ENCODE assay signal across 1 cellular context in the genomic region with DNA sequence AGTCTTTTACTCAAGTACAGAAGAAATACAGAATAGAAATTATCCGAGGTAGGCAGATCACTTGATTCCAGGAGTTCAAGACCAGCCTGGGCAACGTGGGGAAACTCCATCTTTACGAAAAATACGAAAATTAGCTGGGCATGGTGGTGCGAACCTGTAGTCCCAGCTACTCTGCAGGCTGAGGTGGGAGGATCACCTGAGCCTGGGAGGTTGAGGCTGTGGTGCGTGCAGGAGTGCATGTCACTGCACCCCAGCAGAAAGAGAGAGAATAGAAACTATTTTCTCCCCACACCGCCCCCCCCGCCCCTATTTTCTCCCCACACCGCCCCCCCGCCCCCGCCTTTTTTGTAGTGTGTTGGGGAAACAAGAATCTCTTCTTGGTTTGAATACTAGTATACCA.
TF ChIP-seq lines count a peak whose summit lies in the region.

No MANE protein-coding gene starts in this region.

TF ChIP-seq in endothelial cell of umbilical vein, 7 proteins besides CTCF, POLR2A, EP300 and RAD21:
- TF ChIP-seq JUN (IDR thresholded peaks at IDR 0.05; ENCODE audit: borderline replicate concordance, insufficient read depth, insufficient read length, low read depth) (no peak), MYC (IDR thresholded peaks at IDR 0.05; ENCODE audit: low read depth, low read length) (no peak), GATA2 (IDR thresholded peaks at IDR 0.05; ENCODE audit: insufficient read depth, insufficient read length, low read depth, low read length) (no peak), MAX (IDR thresholded peaks at IDR 0.05; ENCODE audit: insufficient read depth, insufficient read length) (no peak), EZH2 (IDR thresholded peaks at IDR 0.05; ENCODE audit: borderline replicate concordance, low read depth, low read length, severe bottlenecking) (no peak), FOS (IDR thresholded peaks at IDR 0.05; ENCODE audit: borderline replicate concordance, insufficient read depth, low read length) (no peak), POLR2AphosphoS5 (IDR thresholded peaks at IDR 0.05; ENCODE audit: insufficient read depth, low read depth, low read length) (no peak)
